17 cellular contexts compared by ENCODE assay signal in genomic region chr20:19739351-19739750, GRCh38. TPM values are rescaled to one million over a fixed set of nuclear protein-coding genes. Genes with fewer than 3 reads are reported as not detected.
DNase-seq lines count a peak whose midpoint lies in the region; ATAC-seq and TF ChIP-seq lines count a peak whose summit lies in the region.
"Had no signal": no experiment of that assay in that cellular context is flagged by ENCODE, and none has a peak within 500 bp of the region (broad histone marks: within the 10 kb centered on the region; RNA-seq: fewer than 3 reads in every experiment).

No MANE protein-coding gene starts in this region.

- H3K27me3 ChIP-seq in BLaER1 treated with 17β-estradiol and CSF1 and Interleukin-3, amounts not matched to agents 10 nM and 100 nM = no peaks in the 10 kb centered on the region
- no peaks in the 10 kb centered on the region for H3K27me3 ChIP-seq in transverse colon

- no peak overlapping the region for H3K27ac Mint-ChIP-seq in immature natural killer cell
- H3K27ac Mint-ChIP-seq: CD4-positive, alpha-beta memory T cell; H9 had no signal

- no peaks in the 10 kb centered on the region for H4K20me1 ChIP-seq in BLaER1 treated with 17β-estradiol and CSF1 and Interleukin-3, amounts not matched to agents 10 nM and 100 nM

- H3K4me3 ChIP-seq in BLaER1 treated with 17β-estradiol and CSF1 and Interleukin-3, amounts not matched to agents 10 nM and 100 nM = no peak overlapping the region
- no peak overlapping the region for H3K4me3 ChIP-seq in coronary artery
- H3K4me3 ChIP-seq in transverse colon = no peak overlapping the region

- H3K9me3 ChIP-seq in BLaER1 treated with 17β-estradiol and CSF1 and Interleukin-3, amounts not matched to agents 10 nM and 100 nM (replicated peaks in 1 of 11) = peaks cover 0 to 3% (median 0%) of the 10 kb centered on the region in 11 experiments; a peak in 1 of 22 replicates
- H3K9me3 ChIP-seq in transverse colon = no peaks in the 10 kb centered on the region

- no peak for TF ChIP-seq EP300 in transverse colon (IDR thresholded peaks at IDR 0.05; ENCODE audit: low read depth)

- WGBS in transverse colon (ENCODE audit: low coverage in 1 of 2), 2 donors = 78 to 93% methylated on average over 5 to 10 of the region's 10 CpGs

- H3K27ac ChIP-seq in BLaER1 treated with 17β-estradiol and CSF1 and Interleukin-3, amounts not matched to agents 10 nM and 100 nM = peak overlapping the region in 3 of 11 experiments; percentile 27 to 34 (median 31); a peak in 3 of 22 replicates
- H3K27ac ChIP-seq in coronary artery = no peak overlapping the region
- peak overlapping the region in 3 of 4 donors; percentile 21 to 77 (median 33) for H3K27ac ChIP-seq in transverse colon
- H3K27ac ChIP-seq: C4-2B, HL-60 had no signal

- H3K9me3 Mint-ChIP-seq in immature natural killer cell = no peaks in the 10 kb centered on the region
- H3K9me3 Mint-ChIP-seq: H9 had no signal

- ATAC-seq in HG03045 (IDR thresholded peaks at IDR 0.05; ENCODE audit: unreplicated experiment) = no peak

- no peak overlapping the region for H3K4me3 Mint-ChIP-seq in immature natural killer cell
- H3K4me3 Mint-ChIP-seq: CD4-positive, alpha-beta memory T cell; H9 had no signal

- no peaks in the 10 kb centered on the region for H3K36me3 Mint-ChIP-seq in immature natural killer cell
- H3K36me3 Mint-ChIP-seq: CD4-positive, alpha-beta memory T cell had no signal

- in situ Hi-C loops in transverse colon (cut with MboI; ENCODE audit: low pct_ligation_motif_present in 1 of 4, low pct_unique_long_range_greater_than_20kb in 1 of 4, low sequenced_read_pairs in 3 of 4) = no loop called here

- TF ChIP-seq CTCF in coronary artery (IDR thresholded peaks at IDR 0.05) = no peak
- TF ChIP-seq CTCF in transverse colon (IDR thresholded peaks at IDR 0.05) = no peak

- peak overlapping the region in 8 of 11 experiments; percentile 14 to 49 (median 32); a peak in 10 of 22 replicates for H3K4me2 ChIP-seq in BLaER1 treated with 17β-estradiol and CSF1 and Interleukin-3, amounts not matched to agents 10 nM and 100 nM

- peaks cover 3 to 4% (median 3%) of the 10 kb centered on the region in 3 donors for H3K27me3 Mint-ChIP-seq in immature natural killer cell (ENCODE audit: low read depth in 3 of 3)

- peaks cover 0 to 9% of the 10 kb centered on the region in 2 donors for H3K4me1 Mint-ChIP-seq in immature natural killer cell
- H3K4me1 Mint-ChIP-seq: CD4-positive, alpha-beta memory T cell had no signal

- intact Hi-C loops in transverse colon (cut with DNase I; ENCODE audit: low total_unique reads) = no loop called here

- DNase-seq in coronary artery (ENCODE audit: low spot score) (peak; percentile 68), left kidney (ENCODE audit: low read depth, low spot score) (peak; percentile 28), transverse colon (no peak), immature natural killer cell (no peak), NCI-H82 treated with DMSO at 0.1 percent for 48 hours (lab: John Stamatoyannopoulos, UW; ENCODE audit: unreplicated experiment) (no peak)
- DNase-seq: 8988T; AML-193; CD4-positive, alpha-beta memory T cell; DMS153; DMS79 treated with DMSO at 0.1 percent for 48 hours; EL; GOT3; H9 had no signal

- H3K4me1 ChIP-seq in BLaER1 treated with 17β-estradiol and CSF1 and Interleukin-3, amounts not matched to agents 10 nM and 100 nM = peaks cover 41 to 65% (median 51%) of the 10 kb centered on the region in 10 experiments
- H3K4me1 ChIP-seq in transverse colon = peaks cover 4 to 48% (median 25%) of the 10 kb centered on the region in 4 donors

- no peaks in the 10 kb centered on the region for H3K36me3 ChIP-seq in BLaER1 treated with 17β-estradiol and CSF1 and Interleukin-3, amounts not matched to agents 10 nM and 100 nM
- no peaks in the 10 kb centered on the region for H3K36me3 ChIP-seq in transverse colon

- TF ChIP-seq POLR2A in transverse colon (IDR thresholded peaks at IDR 0.05) = no peak

- no peak overlapping the region for H3K9ac ChIP-seq in BLaER1 treated with 17β-estradiol and CSF1 and Interleukin-3, amounts not matched to agents 10 nM and 100 nM

RNA-seq across cellular contexts. Expression of gene RIN2, which starts 18.7 kb away (rescaled TPM):
- 100 to 1,000 TPM in 2 of 4 donors, 10 to 100 TPM in 2; 53.2 to 157 (median 104) TPM for total RNA-seq in transverse colon
- polyA plus RNA-seq in immature natural killer cell = not detected
- polyA plus RNA-seq: CD4-positive, alpha-beta memory T cell had no signal

Comparison
In these comparisons a context has a peak if more than half of its experiments do, and no peak if none do; other contexts are left out.
1. H3K27ac ChIP-seq: peak in transverse colon (3 of 4); none in coronary artery (0 of 2).
2. DNase-seq: peak in coronary artery (single experiment) and left kidney (single experiment); none in transverse colon (single experiment), immature natural killer cell (0 of 3) and NCI-H82 treated with DMSO at 0.1 percent for 48 hours (single experiment).